ENCODE assay signal across 7 cellular contexts in the genomic region with DNA sequence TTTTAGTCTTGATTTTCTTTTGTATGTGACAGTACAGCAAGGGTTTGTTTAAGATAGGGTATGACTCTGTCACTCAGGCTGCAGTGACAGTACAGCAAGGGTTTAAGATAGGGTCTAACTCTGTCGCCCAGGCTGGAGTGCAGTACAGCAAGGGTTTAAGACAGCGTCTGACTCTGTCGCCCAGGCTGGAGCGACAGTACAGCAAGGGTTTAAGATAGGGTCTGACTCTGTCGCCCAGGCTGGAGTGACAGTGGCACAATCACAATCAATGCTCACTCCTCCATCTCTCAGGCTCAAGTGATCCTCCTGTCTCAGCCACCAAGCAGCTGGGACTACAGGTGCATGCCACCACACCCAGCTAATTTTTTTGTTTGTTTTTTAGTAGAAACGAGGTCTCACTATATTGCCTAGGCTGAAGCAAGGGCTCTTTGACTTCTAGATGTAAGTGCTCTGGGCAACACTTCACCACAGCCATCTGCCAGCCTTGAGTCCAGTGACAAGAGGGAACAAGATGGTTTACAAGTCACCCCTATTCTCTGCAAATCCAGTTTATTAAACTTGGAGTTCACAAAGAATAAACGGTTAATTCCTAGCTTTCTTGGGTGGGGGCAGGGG. TPM values are rescaled to one million over a fixed set of nuclear protein-coding genes. Genes with fewer than 3 reads are reported as not detected.
DNase-seq lines count a peak whose midpoint lies in the region; TF ChIP-seq lines count a peak whose summit lies in the region.

No MANE protein-coding gene starts in this region.

- H3K4me2 ChIP-seq in GM23248 (ENCODE audit: unreplicated experiment) (peak overlapping the region; percentile 81), smooth muscle cell (peak overlapping the region; percentile 92)

- H2AFZ ChIP-seq in GM23248 (no peak overlapping the region), smooth muscle cell (ENCODE audit: low read depth) (no peak overlapping the region)

- H4K20me1 ChIP-seq in GM23248 (ENCODE audit: insufficient read depth) (no peaks in the 10 kb centered on the region), smooth muscle cell (ENCODE audit: low read depth) (no peaks in the 10 kb centered on the region)

- no peak for TF ChIP-seq POLR2A in lower leg skin (IDR thresholded peaks at IDR 0.05)

- peaks cover 12% of the 10 kb centered on the region for H3K4me1 ChIP-seq in GM23248 (ENCODE audit: insufficient read depth)
- no peaks in the 10 kb centered on the region for H3K4me1 ChIP-seq in smooth muscle cell (ENCODE audit: low read depth)

- H3K9me3 ChIP-seq in GM23248 (ENCODE audit: low read depth), result no peaks in the 10 kb centered on the region
- H3K9me3 ChIP-seq in smooth muscle cell (replicated peaks; ENCODE audit: low read depth), result no peaks in the 10 kb centered on the region

- in situ Hi-C loops in GM23248 (cut with MboI), result no loop called here

- intact Hi-C loops in lower leg skin (cut with DNase I; ENCODE audit: low total_unique reads), result no loop called here

- no peak for DNase-seq in GM23248
- no peak for DNase-seq in RWPE1 (ENCODE audit: low spot score)
- peak; percentile 14 for DNase-seq in fibroblast of the aortic adventitia (ENCODE audit: low read depth)
- DNase-seq in smooth muscle cell (lab: John Stamatoyannopoulos, UW; ENCODE audit: unreplicated experiment), result no peak
- DNase-seq in OCI-M1 (lab: John Stamatoyannopoulos, UW), result no peak
- no peak for DNase-seq in lower leg skin (ENCODE audit: low spot score in 2 of 2)
- no peak for DNase-seq in activated gamma-delta T cell (lab: John Stamatoyannopoulos, UW)

- H3K9me2 ChIP-seq in GM23248 (ENCODE audit: insufficient read depth), result no peaks in the 10 kb centered on the region

- H3F3A ChIP-seq in GM23248 (ENCODE audit: insufficient read depth) (peaks cover 13% of the 10 kb centered on the region), smooth muscle cell (ENCODE audit: low read depth) (peaks cover 9% of the 10 kb centered on the region)

- CTCF ChIA-PET in RWPE1 (lab: Yijun Ruan, JAX), result interaction anchor here (0.6 to 1.0 kb wide), 4 partner anchors 37 to 187 kb away, joined by 3 to 4 read pairs (median 3); no protein-coding TSS in a partner anchor

- H3K27me3 ChIP-seq in GM23248 (replicated peaks; ENCODE audit: insufficient read depth), result peaks cover 17% of the 10 kb centered on the region
- peaks cover 32% of the 10 kb centered on the region for H3K27me3 ChIP-seq in smooth muscle cell (ENCODE audit: low read depth)

- H3K79me2 ChIP-seq in GM23248 (ENCODE audit: insufficient read depth), result peaks cover 2% of the 10 kb centered on the region; the same call in 1 of the 2 replicates
- no peaks in the 10 kb centered on the region for H3K79me2 ChIP-seq in smooth muscle cell (ENCODE audit: low read depth)

- 0 out of 2 replicates have a peak, but pooled peaks have one; percentile 3 for TF ChIP-seq CTCF in RWPE1 (conservative IDR thresholded peaks at IDR 0.05; ENCODE audit: low read depth)
- TF ChIP-seq CTCF in fibroblast of the aortic adventitia (IDR thresholded peaks at IDR 0.05; ENCODE audit: insufficient read depth, low read length), result no peak
- no peak for TF ChIP-seq CTCF in smooth muscle cell (IDR thresholded peaks at IDR 0.05; ENCODE audit: borderline replicate concordance, insufficient read depth, poor library complexity, severe bottlenecking)
- no peak for TF ChIP-seq CTCF in lower leg skin (IDR thresholded peaks at IDR 0.05)

- H3K9ac ChIP-seq in GM23248 (peak overlapping the region; percentile 35; the same call in 1 of the 2 replicates), smooth muscle cell (ENCODE audit: low read depth) (peak overlapping the region; percentile 11)

- POLR2A ChIA-PET in RWPE1 (lab: Yijun Ruan, JAX; ENCODE audit: low non-redundant PET), result no interaction called here

- 2 to 6% methylated on average over 7 of the region's 7 CpGs for WGBS in GM23248 (ENCODE audit: low coverage in 1 of 2, low lambda C conversion rate in 2 of 2, missing lambda C conversion rate in 2 of 2), 2 experiments
- 25% methylated on average over 7 of the region's 7 CpGs for WGBS in smooth muscle cell (ENCODE audit: low lambda C conversion rate)
- 20 to 29% methylated on average over 7 of the region's 7 CpGs for WGBS in lower leg skin, 2 donors

- H3K4me3 ChIP-seq in GM23248, result peak overlapping the region; percentile 28; the same call in 1 of the 2 replicates
- H3K4me3 ChIP-seq in fibroblast of the aortic adventitia (ENCODE audit: low read depth, low read length), result no peak overlapping the region
- H3K4me3 ChIP-seq in smooth muscle cell, result peak overlapping the region; percentile 53
- H3K4me3 ChIP-seq in lower leg skin (ENCODE audit: low read depth, poor library complexity, severe bottlenecking), result no peak overlapping the region

- H3K27ac ChIP-seq in GM23248 (peak overlapping the region; percentile 70), RWPE1 (peak overlapping the region; percentile 98), smooth muscle cell (ENCODE audit: low read depth) (peak overlapping the region; percentile 34)

- peaks cover 15% of the 10 kb centered on the region for H3K36me3 ChIP-seq in GM23248 (ENCODE audit: low read depth)
- H3K36me3 ChIP-seq in smooth muscle cell (ENCODE audit: low read depth), result no peaks in the 10 kb centered on the region

RNA-seq across cellular contexts. Expression of a gene that starts 1.0 kb away (rescaled TPM):
- 1.0 and 1.4 TPM in 2 replicates for total RNA-seq in GM23248 (2014; rRNA removed; shearing (Covaris generic))
- 0.43 and 1.1 TPM in 2 replicates for polyA plus RNA-seq in GM23248 (2016; fragmentation: Nextera tagmentation; extraction: Ambion mirVana)
- total RNA-seq in fibroblast of the aortic adventitia (ENCODE audit: low replicate concordance), result 1.6 and 3.2 TPM in 2 replicates
- 0.18 and 0.63 TPM in 2 replicates for total RNA-seq in smooth muscle cell
- 0.82 TPM in 1 of 2 replicates, not detected in the other for polyA plus RNA-seq in smooth muscle cell
- total RNA-seq in lower leg skin, result 1 to 10 TPM in 1 of 4 donors, under 1 TPM in 3; 0.11 to 1.0 (median 0.18) TPM

RNA-seq across cellular contexts. Expression of a gene that starts 15.7 kb away (rescaled TPM):
- total RNA-seq in GM23248 (2014; rRNA removed; shearing (Covaris generic)), result 0.11 TPM in 1 of 2 replicates, not detected in the other
- 0.10 and 0.31 TPM in 2 replicates for polyA plus RNA-seq in GM23248 (2016; fragmentation: Nextera tagmentation; extraction: Ambion mirVana)
- 0.27 and 3.0 TPM in 2 replicates for total RNA-seq in fibroblast of the aortic adventitia (ENCODE audit: low replicate concordance)
- 0.13 and 0.99 TPM in 2 replicates for total RNA-seq in smooth muscle cell
- 1.9 and 2.2 TPM in 2 replicates for polyA plus RNA-seq in smooth muscle cell
- 1 to 10 TPM in 3 of 4 donors, under 1 TPM in 1; 0.30 to 5.7 (median 2.2) TPM for total RNA-seq in lower leg skin

RNA-seq across cellular contexts. Expression of a gene that starts 53.6 kb away (rescaled TPM):
- total RNA-seq in GM23248 (2014; rRNA removed; shearing (Covaris generic)), result 141 and 151 TPM in 2 replicates
- polyA plus RNA-seq in GM23248 (2016; fragmentation: Nextera tagmentation; extraction: Ambion mirVana), result 129 and 138 TPM in 2 replicates
- 215 and 395 TPM in 2 replicates for total RNA-seq in fibroblast of the aortic adventitia (ENCODE audit: low replicate concordance)
- total RNA-seq in smooth muscle cell, result 110 and 119 TPM in 2 replicates
- 77.9 and 86.0 TPM in 2 replicates for polyA plus RNA-seq in smooth muscle cell
- total RNA-seq in lower leg skin, result 100 to 1,000 TPM; 154 to 242 (median 190) TPM

Comparison
In these comparisons a context has a peak if more than half of its experiments do, and no peak if none do; other contexts are left out.
1. H3K27ac ChIP-seq: peak in every context shown above with its lines; median percentile 98 in RWPE1; 70 in GM23248; 34 in smooth muscle cell.
2. H3K4me3 ChIP-seq: peak in GM23248 (single experiment) and smooth muscle cell (single experiment); none in fibroblast of the aortic adventitia (single experiment) and lower leg skin (single experiment).